Comparison of ENCODE assay signal across 15 cellular contexts in the genomic region with DNA sequence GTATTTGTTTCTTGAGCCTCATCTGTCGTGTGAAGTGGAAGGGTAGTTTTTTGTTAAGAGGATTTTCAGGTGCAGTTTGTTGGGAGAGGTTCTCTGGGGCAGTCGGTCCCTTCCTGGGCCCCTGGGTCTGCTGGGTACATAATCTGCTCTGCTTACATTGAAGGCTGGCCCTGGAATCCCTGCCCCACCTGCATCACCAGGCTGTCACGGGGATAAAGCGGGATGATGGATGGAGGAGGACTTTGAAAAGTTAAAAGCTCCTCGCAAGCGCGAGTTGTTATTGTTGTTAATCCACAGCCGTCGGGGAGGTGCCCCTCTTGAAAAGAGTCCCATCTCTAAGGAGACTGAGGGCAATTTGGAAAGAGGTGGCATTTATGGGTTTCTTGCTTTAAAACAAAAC.
DNase-seq lines count a peak whose midpoint lies in the region; ATAC-seq and TF ChIP-seq lines count a peak whose summit lies in the region.
"Had no signal": no experiment of that assay in that cellular context is flagged by ENCODE, and none has a peak within 500 bp of the region (broad histone marks: within the 10 kb centered on the region; RNA-seq: fewer than 3 reads in every experiment).

No MANE protein-coding gene starts in this region.

- TF ChIP-seq CTCF in endodermal cell (conservative IDR thresholded peaks at IDR 0.05) (no peak), MM.1S (IDR thresholded peaks at IDR 0.05; ENCODE audit: low read length) (no peak)

- peak overlapping the region; percentile 37 for H3K27ac Mint-ChIP-seq in endodermal cell
- peak overlapping the region; percentile 95 for H3K27ac Mint-ChIP-seq in stimulated activated memory B cell treated with anti-CD40 and anti-IgM and Interleukin-4, amounts not matched to agents 10 μg/mL and 1 μg/mL and 100 μg/mL, for 72 hours
- H3K27ac Mint-ChIP-seq: CD4-positive, alpha-beta memory T cell had no signal

- H3K4me3 Mint-ChIP-seq in endodermal cell, result no peak overlapping the region
- H3K4me3 Mint-ChIP-seq in stimulated activated memory B cell treated with anti-CD40 and anti-IgM and Interleukin-4, amounts not matched to agents 10 μg/mL and 1 μg/mL and 100 μg/mL, for 72 hours, result no peak overlapping the region
- H3K4me3 Mint-ChIP-seq: CD4-positive, alpha-beta memory T cell had no signal

- DNase-seq in NCI-H82 treated with DMSO at 0.1 percent for 48 hours (lab: John Stamatoyannopoulos, UW; ENCODE audit: unreplicated experiment), result peak; percentile 80
- no peak for DNase-seq in endodermal cell
- DNase-seq in mucosa of gallbladder (ENCODE audit: low spot score), result no peak
- no peak for DNase-seq in MM.1S
- DNase-seq in A172 (ENCODE audit: low spot score), result no peak
- no peak for DNase-seq in cortex of kidney (lab: John Stamatoyannopoulos, UW)
- DNase-seq: AML-193; CD4-positive, alpha-beta memory T cell; DND-41; H7; SHP77 had no signal

- peaks cover 7% of the 10 kb centered on the region for H3K27me3 Mint-ChIP-seq in endodermal cell (ENCODE audit: insufficient read depth)
- H3K27me3 Mint-ChIP-seq in stimulated activated memory B cell treated with anti-CD40 and anti-IgM and Interleukin-4, amounts not matched to agents 10 μg/mL and 1 μg/mL and 100 μg/mL, for 72 hours, result no peaks in the 10 kb centered on the region

- no peaks in the 10 kb centered on the region for H3K9me2 ChIP-seq in MM.1S (replicated peaks; ENCODE audit: insufficient read depth, low read length)

- 74 to 80% methylated on average over 1 to 9 of the region's 9 CpGs for WGBS in endodermal cell (ENCODE audit: insufficient coverage in 1 of 2, insufficient read length in 1 of 2), 2 experiments

- no peak overlapping the region for H3K9ac ChIP-seq in BLaER1 treated with 17β-estradiol and CSF1 and Interleukin-3, amounts not matched to agents 10 nM and 100 nM
- H3K9ac ChIP-seq in endodermal cell (ENCODE audit: extremely low read depth, low read length, poor library complexity, severe bottlenecking) (no peak overlapping the region), MM.1S (ENCODE audit: low read length) (no peak overlapping the region)

- no peaks in the 10 kb centered on the region for H3K36me3 ChIP-seq in BLaER1 treated with 17β-estradiol and CSF1 and Interleukin-3, amounts not matched to agents 10 nM and 100 nM
- H3K36me3 ChIP-seq in endodermal cell (ENCODE audit: control insufficient read depth, insufficient read depth, low read length) (no peaks in the 10 kb centered on the region), MM.1S (replicated peaks; ENCODE audit: insufficient read depth, low read length) (no peaks in the 10 kb centered on the region)

- no peaks in the 10 kb centered on the region for H3K79me2 ChIP-seq in MM.1S (ENCODE audit: low read length)

- H3K36me3 Mint-ChIP-seq in endodermal cell (ENCODE audit: low read depth), result no peaks in the 10 kb centered on the region
- H3K36me3 Mint-ChIP-seq in stimulated activated memory B cell treated with anti-CD40 and anti-IgM and Interleukin-4, amounts not matched to agents 10 μg/mL and 1 μg/mL and 100 μg/mL, for 72 hours, result peaks cover 4% of the 10 kb centered on the region
- H3K36me3 Mint-ChIP-seq: CD4-positive, alpha-beta memory T cell had no signal

- H4K20me1 ChIP-seq in BLaER1 treated with 17β-estradiol and CSF1 and Interleukin-3, amounts not matched to agents 10 nM and 100 nM, result no peaks in the 10 kb centered on the region
- no peaks in the 10 kb centered on the region for H4K20me1 ChIP-seq in MM.1S (ENCODE audit: insufficient read depth, low read length)

- ATAC-seq in stimulated activated memory B cell treated with anti-CD40 and anti-IgM and Interleukin-4, amounts not matched to agents 10 μg/mL and 1 μg/mL and 100 μg/mL, for 72 hours, result no peak
- ATAC-seq: K562, SK-N-SH treated with all-trans-retinoic acid at 6 μM for 48 hours had no signal

- H3K4me3 ChIP-seq in BLaER1 treated with 17β-estradiol and CSF1 and Interleukin-3, amounts not matched to agents 10 nM and 100 nM, result no peak overlapping the region
- no peak overlapping the region for H3K4me3 ChIP-seq in endodermal cell (ENCODE audit: low read length)
- H3K4me3 ChIP-seq in MM.1S (ENCODE audit: low read length), result no peak overlapping the region
- H3K4me3 ChIP-seq: K562 had no signal

- no peak overlapping the region for H2AFZ ChIP-seq in MM.1S (ENCODE audit: low read length)

- H3K4me2 ChIP-seq in BLaER1 treated with 17β-estradiol and CSF1 and Interleukin-3, amounts not matched to agents 10 nM and 100 nM, result peak overlapping the region; percentile 16 to 89 (median 82); a peak in 18 of 22 replicates
- no peak overlapping the region for H3K4me2 ChIP-seq in MM.1S (ENCODE audit: low read depth, low read length)

- H3K4me1 Mint-ChIP-seq in endodermal cell, result peaks cover 42% of the 10 kb centered on the region
- peaks cover 70% of the 10 kb centered on the region for H3K4me1 Mint-ChIP-seq in stimulated activated memory B cell treated with anti-CD40 and anti-IgM and Interleukin-4, amounts not matched to agents 10 μg/mL and 1 μg/mL and 100 μg/mL, for 72 hours

- peak overlapping the region in 5 of 11 experiments; percentile 60 to 80 (median 78); a peak in 3 of 22 replicates for H3K27ac ChIP-seq in BLaER1 treated with 17β-estradiol and CSF1 and Interleukin-3, amounts not matched to agents 10 nM and 100 nM
- H3K27ac ChIP-seq in endodermal cell (ENCODE audit: low read depth, low read length) (peak overlapping the region; percentile 64), MM.1S (ENCODE audit: low read length) (no peak overlapping the region)

- no peaks in the 10 kb centered on the region for H3K9me3 ChIP-seq in BLaER1 treated with 17β-estradiol and CSF1 and Interleukin-3, amounts not matched to agents 10 nM and 100 nM (replicated peaks in 1 of 11)
- H3K9me3 ChIP-seq in endodermal cell (ENCODE audit: control insufficient read depth, low read length) (no peaks in the 10 kb centered on the region), MM.1S (replicated peaks; ENCODE audit: insufficient read depth, low read length) (no peaks in the 10 kb centered on the region)

- H3K4me1 ChIP-seq in BLaER1 treated with 17β-estradiol and CSF1 and Interleukin-3, amounts not matched to agents 10 nM and 100 nM, result peaks cover 38 to 58% (median 51%) of the 10 kb centered on the region in 10 experiments
- no peaks in the 10 kb centered on the region for H3K4me1 ChIP-seq in endodermal cell (ENCODE audit: control insufficient read depth, insufficient read depth, low read length)
- peaks cover 31% of the 10 kb centered on the region for H3K4me1 ChIP-seq in MM.1S (ENCODE audit: low read length)

- no peaks in the 10 kb centered on the region for H3K9me3 Mint-ChIP-seq in endodermal cell
- peaks cover 2% of the 10 kb centered on the region for H3K9me3 Mint-ChIP-seq in stimulated activated memory B cell treated with anti-CD40 and anti-IgM and Interleukin-4, amounts not matched to agents 10 μg/mL and 1 μg/mL and 100 μg/mL, for 72 hours
- H3K9me3 Mint-ChIP-seq: CD4-positive, alpha-beta memory T cell had no signal

- H3F3A ChIP-seq in MM.1S (ENCODE audit: insufficient read depth, low read length), result peaks cover 10% of the 10 kb centered on the region

- H3K27me3 ChIP-seq in BLaER1 treated with 17β-estradiol and CSF1 and Interleukin-3, amounts not matched to agents 10 nM and 100 nM, result no peaks in the 10 kb centered on the region
- H3K27me3 ChIP-seq in endodermal cell (ENCODE audit: control insufficient read depth, insufficient read depth, low read length, poor library complexity, severe bottlenecking) (no peaks in the 10 kb centered on the region), MM.1S (replicated peaks; ENCODE audit: insufficient read depth, low read length) (no peaks in the 10 kb centered on the region)
